ENCODE assay signal across 28 cellular contexts in genomic region chr17:28853295-28853694, GRCh38. TPM values are rescaled to one million over a fixed set of nuclear protein-coding genes. Genes with fewer than 3 reads are reported as not detected.
A peak's percentile ranks its signal among the peaks of the same experiment; 100 is the strongest.
DNase-seq lines count a peak whose midpoint lies in the region; ATAC-seq, FAIRE-seq and TF ChIP-seq lines count a peak whose summit lies in the region.
"Had no signal": no experiment of that assay in that cellular context is flagged by ENCODE, and none has a peak within 500 bp of the region (broad histone marks: within the 10 kb centered on the region; RNA-seq: fewer than 3 reads in every experiment).

No MANE protein-coding gene starts in this region.

- H3K27ac ChIP-seq in A549 (no peak overlapping the region), Peyer's patch (no peak overlapping the region), PC-9 (no peak overlapping the region)
- no peak overlapping the region for H3K27ac ChIP-seq in CD4-positive, CD25-positive, alpha-beta regulatory T cell (ENCODE audit: insufficient read depth, low read length, poor library complexity, severe bottlenecking)
- H3K27ac ChIP-seq: cardiac muscle cell, colonic mucosa, epithelial cell of prostate, SJSA1, testis, vagina had no signal

- no peaks in the 10 kb centered on the region for H3K27me3 ChIP-seq in CD4-positive, CD25-positive, alpha-beta regulatory T cell (ENCODE audit: control insufficient read depth, insufficient read depth, low read length)
- no peaks in the 10 kb centered on the region for H3K27me3 ChIP-seq in Peyer's patch
- no peaks in the 10 kb centered on the region for H3K27me3 ChIP-seq in PC-9 (ENCODE audit: insufficient read depth, low read depth)
- H3K27me3 ChIP-seq: cardiac muscle cell, colonic mucosa, SJSA1, testis, vagina had no signal

- peak overlapping the region in 3 of 4 donors; percentile 57 to 94 (median 69) for H3K4me3 Mint-ChIP-seq in CD4-positive, CD25-positive, alpha-beta regulatory T cell
- H3K4me3 Mint-ChIP-seq in WTC11 (peak overlapping the region; percentile 8; the same call in 1 of the 2 replicates), immature natural killer cell (peak overlapping the region in 4 of 5 donors; percentile 38 to 58 (median 52))

- TF ChIP-seq RAD21 in A549 (conservative IDR thresholded peaks at IDR 0.05 in 1 of 2, IDR thresholded peaks at IDR 0.05 in 1 of 2) = no peak

- no peak for TF ChIP-seq EP300 in A549 (IDR thresholded peaks at IDR 0.05)

- peaks cover 15% of the 10 kb centered on the region for H3K79me2 ChIP-seq in PC-9 (ENCODE audit: low read depth)

- H3K4me1 Mint-ChIP-seq in CD4-positive, CD25-positive, alpha-beta regulatory T cell = peaks cover 0 to 21% (median 12%) of the 10 kb centered on the region in 4 donors
- peaks cover 7% of the 10 kb centered on the region for H3K4me1 Mint-ChIP-seq in WTC11
- peaks cover 15 to 16% of the 10 kb centered on the region in 2 donors for H3K4me1 Mint-ChIP-seq in immature natural killer cell

- no TSS peak for BruUV-seq in PC-9 (replicated peaks; lab: Mats Ljungman, UMichigan)

- TF ChIP-seq CTCF in A549 (IDR thresholded peaks at IDR 0.05) (no peak), WTC11 (IDR thresholded peaks at IDR 0.05) (no peak), Peyer's patch (IDR thresholded peaks at IDR 0.05) (no peak), PC-9 (conservative IDR thresholded peaks at IDR 0.05) (no peak)

- H2AFZ ChIP-seq in PC-9 = no peak overlapping the region

- peaks cover 7% of the 10 kb centered on the region for H3K36me3 ChIP-seq in CD4-positive, CD25-positive, alpha-beta regulatory T cell (ENCODE audit: control insufficient read depth, insufficient read depth, low read length)
- H3K36me3 ChIP-seq in Peyer's patch (peaks cover 0 to 10% (median 0%) of the 10 kb centered on the region in 3 donors), PC-9 (ENCODE audit: low read depth) (no peaks in the 10 kb centered on the region)
- H3K36me3 ChIP-seq: colonic mucosa had no signal

- intact Hi-C loops in PC-9 (cut with micrococcal nuclease; ENCODE audit: unreplicated experiment) = no loop called here

- 81% methylated on average over 2 of the region's 2 CpGs for WGBS in A549 (ENCODE audit: missing lambda C conversion rate)

- no peak for TF ChIP-seq POLR2A in A549 (IDR thresholded peaks at IDR 0.05; ENCODE audit: low read length)
- no peak for TF ChIP-seq POLR2A in Peyer's patch (IDR thresholded peaks at IDR 0.05)

- peak; percentile 39 for FAIRE-seq in A549 (lab: Jason Lieb, UNC)
- FAIRE-seq: H54, TTC549 had no signal

- ATAC-seq in A549 (no peak), WTC11 (no peak)
- ATAC-seq in CD4-positive, CD25-positive, alpha-beta regulatory T cell (ENCODE audit: low read depth in 2 of 2) = no peak
- ATAC-seq: activated T-cell treated with anti-CD3 and anti-CD28 coated beads, Interleukin-2, amount 50 U/mL, for 4 hours; psoas muscle; stimulated activated memory B cell treated with anti-CD40 and anti-IgM and Interleukin-4, amounts not matched to agents 10 μg/mL and 1 μg/mL and 100 μg/mL, for 72 hours had no signal

- H3K4me3 ChIP-seq in A549 = no peak overlapping the region
- no peak overlapping the region for H3K4me3 ChIP-seq in CD4-positive, CD25-positive, alpha-beta regulatory T cell (ENCODE audit: low read depth, low read length)
- H3K4me3 ChIP-seq in Peyer's patch = no peak overlapping the region
- no peak overlapping the region for H3K4me3 ChIP-seq in PC-9
- H3K4me3 ChIP-seq: cardiac muscle cell, colonic mucosa, SJSA1, testis had no signal

- no peaks in the 10 kb centered on the region; the same call in 1 of the 2 replicates for H3F3A ChIP-seq in PC-9 (ENCODE audit: insufficient read depth, low read depth)

- peaks cover 4% of the 10 kb centered on the region for H3K36me3 Mint-ChIP-seq in CD4-positive, CD25-positive, alpha-beta regulatory T cell
- H3K36me3 Mint-ChIP-seq in WTC11 = peaks cover 18% of the 10 kb centered on the region
- peaks cover 3 to 7% (median 5%) of the 10 kb centered on the region in 3 donors for H3K36me3 Mint-ChIP-seq in immature natural killer cell

- H3K4me1 ChIP-seq in A549 (peaks cover 11% of the 10 kb centered on the region; the same call in 2 of the 3 replicates), Peyer's patch (peaks cover 0 to 16% (median 4%) of the 10 kb centered on the region in 4 donors), PC-9 (replicated peaks; ENCODE audit: insufficient read depth) (peaks cover 5% of the 10 kb centered on the region; the same call in 1 of the 2 replicates)
- peaks cover 17% of the 10 kb centered on the region for H3K4me1 ChIP-seq in CD4-positive, CD25-positive, alpha-beta regulatory T cell (ENCODE audit: control insufficient read depth, insufficient read depth, low read length, poor library complexity, severe bottlenecking)

- no peaks in the 10 kb centered on the region for H3K9me2 ChIP-seq in PC-9 (ENCODE audit: insufficient read depth)

- peak overlapping the region in 1 of 3 donors; percentile 18 for H3K27ac Mint-ChIP-seq in CD4-positive, CD25-positive, alpha-beta regulatory T cell
- H3K27ac Mint-ChIP-seq in WTC11 (no peak overlapping the region), immature natural killer cell (peak overlapping the region in 2 of 6 donors; percentile 40 to 64)

- POLR2A ChIA-PET in A549 (lab: Yijun Ruan, JAX) = interaction anchor here (1.0 kb wide), 1 partner anchor 109 kb away, joined by 3 read pairs; no protein-coding TSS in a partner anchor
- POLR2A ChIA-PET in WTC11 (lab: Charles Lee) = no interaction called here
- POLR2A ChIA-PET in PC-9 (lab: Charles Lee; ENCODE audit: unreplicated experiment) = no interaction called here

- no peaks in the 10 kb centered on the region for H4K20me1 ChIP-seq in PC-9 (ENCODE audit: insufficient read depth)

- H3K9me3 ChIP-seq in A549 (no peaks in the 10 kb centered on the region), Peyer's patch (no peaks in the 10 kb centered on the region), PC-9 (ENCODE audit: insufficient read depth, low read depth) (no peaks in the 10 kb centered on the region)
- no peaks in the 10 kb centered on the region for H3K9me3 ChIP-seq in CD4-positive, CD25-positive, alpha-beta regulatory T cell (ENCODE audit: control insufficient read depth in 2 of 2, low read length in 2 of 2)
- H3K9me3 ChIP-seq: colonic mucosa, psoas muscle, testis, vagina had no signal

- CTCF ChIA-PET in A549 (lab: Yijun Ruan, JAX) = interaction anchor here (0.6 to 3.9 kb wide), 6 partner anchors 8 to 101 kb away, joined by 3 to 21 read pairs (median 3); no protein-coding TSS in a partner anchor
- CTCF ChIA-PET in WTC11 (lab: Charles Lee) = interaction anchor here (1.0 to 2.3 kb wide), 4 partner anchors 11 to 126 kb away, joined by 3 to 10 read pairs (median 6); partner anchors contain the start of genes FAM222B and TLCD1
- CTCF ChIA-PET in PC-9 (lab: Charles Lee) = no interaction called here

- H3K27me3 Mint-ChIP-seq in CD4-positive, CD25-positive, alpha-beta regulatory T cell = no peaks in the 10 kb centered on the region
- H3K27me3 Mint-ChIP-seq in WTC11 (ENCODE audit: low read depth) (no peaks in the 10 kb centered on the region), immature natural killer cell (ENCODE audit: low read depth in 3 of 3) (peaks cover 0 to 6% (median 0%) of the 10 kb centered on the region in 3 donors)
- H3K27me3 Mint-ChIP-seq: stimulated activated memory B cell treated with anti-CD40 and anti-IgM and Interleukin-4, amounts not matched to agents 10 μg/mL and 1 μg/mL and 100 μg/mL, for 72 hours had no signal

- no peaks in the 10 kb centered on the region for H3K9me3 Mint-ChIP-seq in CD4-positive, CD25-positive, alpha-beta regulatory T cell
- H3K9me3 Mint-ChIP-seq in WTC11 (no peaks in the 10 kb centered on the region), immature natural killer cell (no peaks in the 10 kb centered on the region)
- H3K9me3 Mint-ChIP-seq: activated naive CD4-positive, alpha-beta T cell treated with anti-CD3 and anti-CD28 coated beads for 36 hours; activated T-cell treated with anti-CD3 and anti-CD28 coated beads, Interleukin-2, amount 50 U/mL, for 4 hours; stimulated activated memory B cell treated with anti-CD40 and anti-IgM and Interleukin-4, amounts not matched to agents 10 μg/mL and 1 μg/mL and 100 μg/mL, for 72 hours had no signal

- H3K4me2 ChIP-seq in A549 (no peak overlapping the region), PC-9 (no peak overlapping the region)

- DNase-seq in A549 (ENCODE audit: low read depth in 1 of 2, low spot score in 1 of 2) (no peak), WTC11 (ENCODE audit: low spot score) (no peak), immature natural killer cell (no peak), NCI-H1436 (lab: John Stamatoyannopoulos, UW) (no peak), Peyer's patch (no peak), NCI-H526 (lab: John Stamatoyannopoulos, UW) (no peak), PC-9 (no peak)
- no peak for DNase-seq in CD4-positive, CD25-positive, alpha-beta regulatory T cell
- DNase-seq: activated CD4-positive, CD25-positive, alpha-beta regulatory T cell treated with anti-CD3 and anti-CD28 coated beads, Interleukin-2, amount 50 U/mL, for 72 hours; activated naive CD4-positive, alpha-beta T cell treated with anti-CD3 and anti-CD28 coated beads for 36 hours; activated T-cell treated with anti-CD3 and anti-CD28 coated beads, Interleukin-2, amount 50 U/mL, for 4 hours; colonic mucosa; effector CD8-positive, alpha-beta T cell; NCI-H1105 treated with DMSO at 0.1 percent for 48 hours; NCI-H2029; NCI-H2227 treated with DMSO at 0.1 percent for 48 hours; NCI-H69; psoas muscle; RPMI8226; stimulated activated CD4-positive, alpha-beta T cell treated with anti-CD3 and anti-CD28 coated beads, Interleukin-4, amount 100 ng/mL, for 4 hours; testis had no signal

RNA-seq across cellular contexts. Expression of gene ERAL1, which starts 1.5 kb away (rescaled TPM):
- polyA plus RNA-seq in A549 (2011; rRNA removed) (88.3 and 123 TPM in 2 replicates), A549 (2017; fragmentation: RNase III; extraction: RNeasy Plus Mini Kit Qiagen cat#74134 plus additional on column Dnase treatment) (78.8 to 80.2 TPM (median 78.9 TPM) in 3 replicates), immature natural killer cell (10 to 100 TPM; 32.6 to 48.9 (median 43.5) TPM)
- 129 and 154 TPM in 2 replicates for polyA plus RNA-seq in A549 (2012; cell fraction: cytosol; rRNA removed)
- 136 and 150 TPM in 2 replicates for polyA plus RNA-seq in A549 (2012; cell fraction: nucleus; rRNA removed)
- 104 and 144 TPM in 2 replicates for polyA minus RNA-seq in A549 (2011; rRNA and poly(A)+ RNA removed)
- 22.1 TPM for total RNA-seq in CD4-positive, CD25-positive, alpha-beta regulatory T cell
- 10 to 100 TPM; 37.7 to 44.9 (median 42.7) TPM for polyA plus RNA-seq in CD4-positive, CD25-positive, alpha-beta regulatory T cell
- total RNA-seq in WTC11 (2021) (70.1 to 77.0 TPM (median 72.0 TPM) in 3 replicates), Peyer's patch (100 to 1,000 TPM in 1 of 4 donors, 10 to 100 TPM in 3; 43.8 to 118 (median 51.0) TPM), PC-9 (2021) (47.1 and 56.6 TPM in 2 replicates)

RNA-seq across cellular contexts. Expression of gene FAM222B, which starts 10.7 kb away (rescaled TPM):
- polyA plus RNA-seq in A549 (2011; rRNA removed) (10.7 and 15.3 TPM in 2 replicates), A549 (2017; fragmentation: RNase III; extraction: RNeasy Plus Mini Kit Qiagen cat#74134 plus additional on column Dnase treatment) (14.3 to 15.6 TPM (median 14.7 TPM) in 3 replicates), immature natural killer cell (10 to 100 TPM in 1 of 3 donors, 1 to 10 TPM in 2; 2.5 to 13.7 (median 4.9) TPM)
- polyA plus RNA-seq in A549 (2012; cell fraction: cytosol; rRNA removed) = 15.6 and 18.7 TPM in 2 replicates
- polyA plus RNA-seq in A549 (2012; cell fraction: nucleus; rRNA removed) = 24.5 and 29.5 TPM in 2 replicates
- 16.4 and 24.5 TPM in 2 replicates for polyA minus RNA-seq in A549 (2011; rRNA and poly(A)+ RNA removed)
- 23.4 TPM for total RNA-seq in CD4-positive, CD25-positive, alpha-beta regulatory T cell
- 10 to 100 TPM in 2 of 4 donors, 1 to 10 TPM in 2; 4.4 to 13.5 (median 11.1) TPM for polyA plus RNA-seq in CD4-positive, CD25-positive, alpha-beta regulatory T cell
- total RNA-seq in WTC11 (2021) (86.6 to 94.6 TPM (median 91.5 TPM) in 3 replicates), Peyer's patch (10 to 100 TPM; 28.1 to 55.8 (median 44.6) TPM), PC-9 (2021) (14.2 and 26.4 TPM in 2 replicates)

RNA-seq across cellular contexts. Expression of gene FLOT2, which starts 44.2 kb away (rescaled TPM):
- polyA plus RNA-seq in A549 (2011; rRNA removed) (68.8 and 78.6 TPM in 2 replicates), A549 (2017; fragmentation: RNase III; extraction: RNeasy Plus Mini Kit Qiagen cat#74134 plus additional on column Dnase treatment) (62.8 to 71.0 TPM (median 66.4 TPM) in 3 replicates), immature natural killer cell (100 to 1,000 TPM; 275 to 360 (median 296) TPM)
- polyA plus RNA-seq in A549 (2012; cell fraction: cytosol; rRNA removed) = 82.7 and 94.7 TPM in 2 replicates
- 89.9 and 91.7 TPM in 2 replicates for polyA plus RNA-seq in A549 (2012; cell fraction: nucleus; rRNA removed)
- polyA minus RNA-seq in A549 (2011; rRNA and poly(A)+ RNA removed) = 100 and 109 TPM in 2 replicates
- 167 TPM for total RNA-seq in CD4-positive, CD25-positive, alpha-beta regulatory T cell
- polyA plus RNA-seq in CD4-positive, CD25-positive, alpha-beta regulatory T cell = 100 to 1,000 TPM; 268 to 345 (median 303) TPM
- total RNA-seq in WTC11 (2021) (139 to 153 TPM (median 144 TPM) in 3 replicates), Peyer's patch (10 to 100 TPM; 21.7 to 53.6 (median 41.9) TPM), PC-9 (2021) (118 and 128 TPM in 2 replicates)

RNA-seq across cellular contexts. Expression of gene DHRS13, which starts 49.6 kb away (rescaled TPM):
- polyA plus RNA-seq in A549 (2011; rRNA removed) (7.0 and 7.3 TPM in 2 replicates), A549 (2017; fragmentation: RNase III; extraction: RNeasy Plus Mini Kit Qiagen cat#74134 plus additional on column Dnase treatment) (3.5 to 4.9 TPM (median 4.8 TPM) in 3 replicates), immature natural killer cell (10 to 100 TPM; 21.4 to 27.4 (median 22.2) TPM)
- 7.5 and 8.9 TPM in 2 replicates for polyA plus RNA-seq in A549 (2012; cell fraction: cytosol; rRNA removed)
- polyA plus RNA-seq in A549 (2012; cell fraction: nucleus; rRNA removed) = 9.4 and 9.9 TPM in 2 replicates
- 3.6 and 4.1 TPM in 2 replicates for polyA minus RNA-seq in A549 (2011; rRNA and poly(A)+ RNA removed)
- 21.1 TPM for total RNA-seq in CD4-positive, CD25-positive, alpha-beta regulatory T cell
- 10 to 100 TPM; 15.0 to 21.1 (median 17.7) TPM for polyA plus RNA-seq in CD4-positive, CD25-positive, alpha-beta regulatory T cell
- total RNA-seq in WTC11 (2021) (26.5 to 29.5 TPM (median 28.5 TPM) in 3 replicates), Peyer's patch (10 to 100 TPM in 1 of 4 donors, 1 to 10 TPM in 3; 3.3 to 10.0 (median 7.1) TPM), PC-9 (2021) (15.8 and 17.5 TPM in 2 replicates)

Comparison
In these comparisons a context has a peak if more than half of its experiments do, and no peak if none do; other contexts are left out.
1. H3K4me3 Mint-ChIP-seq: peak in every context shown above with its lines; median percentile 69 in CD4-positive, CD25-positive, alpha-beta regulatory T cell; 52 in immature natural killer cell; 8 in WTC11.